8 cellular contexts compared by ENCODE assay signal in genomic region chr11:110077866-110078325, GRCh38. TPM values are rescaled to one million over a fixed set of nuclear protein-coding genes. Genes with fewer than 3 reads are reported as not detected.
DNase-seq lines count a peak whose midpoint lies in the region; ATAC-seq and TF ChIP-seq lines count a peak whose summit lies in the region.

No MANE protein-coding gene starts in this region.

- H3K27me3 ChIP-seq in RWPE2 (ENCODE audit: insufficient read depth, poor library complexity, severe bottlenecking): no peaks in the 10 kb centered on the region
- H3K27me3 ChIP-seq in hepatocyte: no peaks in the 10 kb centered on the region

- peak overlapping the region; percentile 34 for H3K4me2 ChIP-seq in hepatocyte

- H3K9me3 ChIP-seq in RWPE2 (ENCODE audit: severe bottlenecking): no peaks in the 10 kb centered on the region
- no peaks in the 10 kb centered on the region for H3K9me3 ChIP-seq in hepatocyte (ENCODE audit: low read depth)

- H3K4me1 Mint-ChIP-seq in activated T-cell treated with anti-CD3 and anti-CD28 coated beads, Interleukin-2, amount 50 U/mL, for 24 hours (ENCODE audit: low read depth): peaks cover 20% of the 10 kb centered on the region

- H3K4me3 ChIP-seq in RWPE2 (ENCODE audit: severe bottlenecking) (no peak overlapping the region), hepatocyte (no peak overlapping the region), coronary artery (no peak overlapping the region)

- H3K4me3 Mint-ChIP-seq in activated T-cell treated with anti-CD3 and anti-CD28 coated beads, Interleukin-2, amount 50 U/mL, for 24 hours: no peak overlapping the region

- no peaks in the 10 kb centered on the region for H3K9me2 ChIP-seq in hepatocyte (replicated peaks; ENCODE audit: insufficient read depth)

- no peaks in the 10 kb centered on the region for H3K36me3 Mint-ChIP-seq in activated T-cell treated with anti-CD3 and anti-CD28 coated beads, Interleukin-2, amount 50 U/mL, for 24 hours (ENCODE audit: low read depth)

- H4K20me1 ChIP-seq in hepatocyte (ENCODE audit: insufficient read depth, poor library complexity, severe bottlenecking): no peaks in the 10 kb centered on the region

- H3K27ac ChIP-seq in RWPE2 (ENCODE audit: poor library complexity, severe bottlenecking): peak overlapping the region; percentile 71
- peak overlapping the region; percentile 82 for H3K27ac ChIP-seq in hepatocyte
- no peak overlapping the region for H3K27ac ChIP-seq in coronary artery

- TF ChIP-seq CTCF in RWPE2 (IDR thresholded peaks at IDR 0.05; ENCODE audit: poor library complexity, severe bottlenecking): no peak
- no peak for TF ChIP-seq CTCF in hepatocyte (IDR thresholded peaks at IDR 0.05; ENCODE audit: poor library complexity)
- no peak for TF ChIP-seq CTCF in coronary artery (IDR thresholded peaks at IDR 0.05)

- H3K36me3 ChIP-seq in RWPE2 (ENCODE audit: low read depth) (no peaks in the 10 kb centered on the region), hepatocyte (replicated peaks; ENCODE audit: insufficient read depth, low read depth) (no peaks in the 10 kb centered on the region)

- no peaks in the 10 kb centered on the region for H3K79me2 ChIP-seq in hepatocyte

- H3K27me3 Mint-ChIP-seq in activated T-cell treated with anti-CD3 and anti-CD28 coated beads, Interleukin-2, amount 50 U/mL, for 24 hours: peaks cover 33% of the 10 kb centered on the region

- WGBS in hepatocyte (ENCODE audit: low lambda C conversion rate, missing lambda C conversion rate): 39% methylated on average over 6 of the region's 6 CpGs

- peak overlapping the region; percentile 66 for H3K27ac Mint-ChIP-seq in activated T-cell treated with anti-CD3 and anti-CD28 coated beads, Interleukin-2, amount 50 U/mL, for 24 hours

- no peak for DNase-seq in activated T-cell treated with anti-CD3 and anti-CD28 coated beads, Interleukin-2, amount 50 U/mL, for 24 hours
- DNase-seq in activated T-cell treated with anti-CD3 and anti-CD28 coated beads for 4 hours (no peak), RWPE2 (ENCODE audit: low spot score) (no peak), hepatocyte (ENCODE audit: low spot score) (peak; percentile 24), COLO668 (lab: John Stamatoyannopoulos, UW; ENCODE audit: unreplicated experiment) (no peak), coronary artery (ENCODE audit: low spot score) (no peak)
- DNase-seq in effector CD4-positive, alpha-beta T cell: no peak

- ATAC-seq in HG02870 (IDR thresholded peaks at IDR 0.05; ENCODE audit: unreplicated experiment) (peak; percentile 93), RWPE2 (ENCODE audit: low read depth) (peak; percentile 77)

- H3K9me3 Mint-ChIP-seq in activated T-cell treated with anti-CD3 and anti-CD28 coated beads, Interleukin-2, amount 50 U/mL, for 24 hours: peaks cover 2% of the 10 kb centered on the region

- H3K4me1 ChIP-seq in RWPE2 (ENCODE audit: insufficient read depth, poor library complexity, severe bottlenecking) (peaks cover 46% of the 10 kb centered on the region), hepatocyte (ENCODE audit: insufficient read depth) (peaks cover 22% of the 10 kb centered on the region)

- no peak overlapping the region for H2AFZ ChIP-seq in hepatocyte

RNA-seq across cellular contexts. Expression of gene ZC3H12C, which starts 15.3 kb away (rescaled TPM):
- 9.7 and 12.3 TPM in 2 replicates for total RNA-seq in hepatocyte
- 1.7 and 2.0 TPM in 2 replicates for polyA plus RNA-seq in hepatocyte

Comparison
In these comparisons a context has a peak if more than half of its experiments do, and no peak if none do; other contexts are left out.
1. H3K27ac ChIP-seq: peak in RWPE2 (single experiment) and hepatocyte (single experiment); none in coronary artery (0 of 2).